11 cellular contexts compared by ENCODE assay signal in the genomic region with DNA sequence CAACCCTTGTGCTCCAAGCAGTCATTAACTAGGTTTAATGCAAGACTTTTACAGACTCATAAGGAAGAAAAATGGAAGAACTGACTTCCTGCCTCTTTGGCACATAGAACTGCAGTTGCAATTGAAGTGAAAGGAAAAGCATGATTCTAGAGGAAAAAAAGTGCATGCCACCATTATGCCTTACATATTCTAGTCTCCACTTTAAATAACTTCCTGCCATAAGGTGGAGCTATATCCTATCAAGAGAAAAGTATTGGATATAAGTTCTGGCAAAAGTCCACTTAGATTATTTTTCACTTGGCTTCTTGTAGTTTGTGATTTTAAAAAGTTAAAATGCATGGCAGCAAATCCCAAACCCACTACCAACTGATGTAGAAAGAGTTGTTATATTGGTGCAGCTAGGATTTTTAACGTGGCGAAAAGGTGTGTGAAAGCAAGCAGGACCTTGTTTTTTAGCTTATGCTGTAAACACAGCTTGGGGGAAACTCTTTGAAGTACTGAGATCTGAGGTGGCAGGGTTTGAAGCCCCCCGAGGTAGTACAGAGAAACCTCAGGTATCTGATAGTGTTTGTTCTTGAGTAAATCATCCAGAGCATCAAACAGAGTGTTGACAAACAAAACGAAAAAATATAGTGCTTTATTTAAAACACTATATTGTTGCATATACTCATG.
DNase-seq lines count a peak whose midpoint lies in the region; ATAC-seq and TF ChIP-seq lines count a peak whose summit lies in the region.
"Had no signal": no experiment of that assay in that cellular context is flagged by ENCODE, and none has a peak within 500 bp of the region (broad histone marks: within the 10 kb centered on the region; RNA-seq: fewer than 3 reads in every experiment).

No MANE protein-coding gene starts in this region.

- H2BK120ac ChIP-seq in IMR-90 (ENCODE audit: low read depth, low read length), result no peak overlapping the region

- no peak overlapping the region for H4K5ac ChIP-seq in IMR-90 (ENCODE audit: low read depth, low read length)

- no peak overlapping the region for H2BK5ac ChIP-seq in IMR-90 (ENCODE audit: low read depth, low read length, poor library complexity, severe bottlenecking)

- BruUV-seq in IMR-90 (replicated peaks; lab: Mats Ljungman, UMichigan), result no TSS peak

- H3K9me3 ChIP-seq in IMR-90 (ENCODE audit: control insufficient read depth, insufficient read depth, low read length), result no peaks in the 10 kb centered on the region
- H3K9me3 ChIP-seq: pancreas had no signal

- no peak overlapping the region for H2AK5ac ChIP-seq in IMR-90 (ENCODE audit: low read depth, low read length)

- TF ChIP-seq RAD21 in IMR-90 (IDR thresholded peaks at IDR 0.05; ENCODE audit: low read length), result no peak

- H3K27me3 ChIP-seq in IMR-90 (ENCODE audit: control insufficient read depth, insufficient read depth, low read length), result no peaks in the 10 kb centered on the region

- no peak overlapping the region for H2BK20ac ChIP-seq in IMR-90 (ENCODE audit: low read depth, low read length)

- no peaks in the 10 kb centered on the region for H3K79me1 ChIP-seq in IMR-90 (ENCODE audit: low read depth in 1 of 2, low read length in 2 of 2)

- H3K56ac ChIP-seq in IMR-90 (ENCODE audit: extremely low read depth, insufficient read depth, low read length), result no peak overlapping the region

- no peak overlapping the region for H2BK15ac ChIP-seq in IMR-90 (ENCODE audit: low read depth, low read length)

- H4K8ac ChIP-seq in IMR-90 (ENCODE audit: low read depth in 2 of 2, low read length in 2 of 2), result no peak overlapping the region

- no peak overlapping the region for H3K14ac ChIP-seq in IMR-90 (replicated peaks; ENCODE audit: low read depth, low read length)

- H3K36me3 ChIP-seq in IMR-90 (ENCODE audit: control insufficient read depth, insufficient read depth, low read length), result no peaks in the 10 kb centered on the region
- H3K36me3 ChIP-seq: pancreas had no signal

- no peaks in the 10 kb centered on the region for H4K20me1 ChIP-seq in IMR-90 (ENCODE audit: insufficient read depth, low read length)

- DNase-seq in DMS153 (lab: John Stamatoyannopoulos, UW) (peak; percentile 10), IMR-90 (peak; percentile 2), amniotic epithelial cell (ENCODE audit: low read depth) (peak; percentile 58), left lobe of liver (ENCODE audit: low spot score) (no peak), lower leg skin (ENCODE audit: low spot score in 2 of 2) (no peak)
- DNase-seq: activated naive CD4-positive, alpha-beta T cell treated with anti-CD3 and anti-CD28 coated beads for 36 hours; NCI-H1694 treated with DMSO at 0.1 percent for 48 hours; pancreas had no signal

- H3K4ac ChIP-seq in IMR-90 (ENCODE audit: low read depth, low read length), result no peak overlapping the region

- no peak overlapping the region for H2AFZ ChIP-seq in IMR-90 (replicated peaks; ENCODE audit: low read length, poor library complexity)

- in situ Hi-C loops in IMR-90 (cut with MboI; ENCODE audit: low sequenced_read_pairs), result no loop called here

- H2AK9ac ChIP-seq in IMR-90 (replicated peaks; ENCODE audit: low read depth, low read length, poor library complexity), result no peak overlapping the region

- H3K18ac ChIP-seq in IMR-90 (ENCODE audit: low read depth, low read length), result no peak overlapping the region

- H3K9ac ChIP-seq in IMR-90 (ENCODE audit: low read depth, low read length), result no peak overlapping the region

- H3K9me1 ChIP-seq in IMR-90 (ENCODE audit: insufficient read depth, low read length), result no peaks in the 10 kb centered on the region

- CTCF ChIA-PET in IMR-90 (lab: Yijun Ruan, JAX), result interaction anchor here (0.6 to 1.3 kb wide), 3 partner anchors 10 to 26 kb away, joined by 3 read pairs; no protein-coding TSS in a partner anchor

- TF ChIP-seq POLR2A in IMR-90 (IDR thresholded peaks at IDR 0.05; ENCODE audit: low read depth, low read length), result no peak
- no peak for TF ChIP-seq POLR2A in lower leg skin (IDR thresholded peaks at IDR 0.05)

- H3K4me2 ChIP-seq in IMR-90 (ENCODE audit: low read depth, low read length), result no peak overlapping the region

- H3K4me3 ChIP-seq in IMR-90 (ENCODE audit: insufficient read depth, low read depth, low read length) (no peak overlapping the region), lower leg skin (ENCODE audit: low read depth, poor library complexity, severe bottlenecking) (no peak overlapping the region)
- H3K4me3 ChIP-seq: pancreas had no signal

- H4K91ac ChIP-seq in IMR-90 (ENCODE audit: insufficient read depth, low read depth, low read length), result no peak overlapping the region

- no peak overlapping the region for H3K23ac ChIP-seq in IMR-90 (ENCODE audit: low read depth, low read length)

- dilution Hi-C loops in IMR-90 (cut with HindIII; ENCODE audit: low sequenced_read_pairs, unreplicated experiment), result no loop called here

- H3K27ac ChIP-seq in IMR-90 (ENCODE audit: insufficient read depth, low read length), result no peak overlapping the region
- H3K27ac ChIP-seq: pancreas had no signal

- TF ChIP-seq CTCF in IMR-90 (conservative IDR thresholded peaks at IDR 0.05; ENCODE audit: low read depth, low read length), result 0 out of 2 replicates have a peak, but pooled peaks have one; percentile 22
- TF ChIP-seq CTCF in lower leg skin (IDR thresholded peaks at IDR 0.05), result no peak

- WGBS in IMR-90 (ENCODE audit: extremely low coverage in 2 of 2, insufficient read length in 1 of 2), 2 experiments, result no CpG with 5 or more reads among the region's 4 CpGs
- WGBS in lower leg skin, 2 donors, result 35 to 41% methylated on average over 4 of the region's 4 CpGs

- no peaks in the 10 kb centered on the region for H3K4me1 ChIP-seq in IMR-90 (ENCODE audit: control insufficient read depth, insufficient read depth, low read length)
- H3K4me1 ChIP-seq: pancreas had no signal

- ATAC-seq in IMR-90 (ENCODE audit: low read depth) (no peak), left lobe of liver (peak; percentile 66), GM18907 (IDR thresholded peaks at IDR 0.05; ENCODE audit: unreplicated experiment) (no peak), HG03354 (IDR thresholded peaks at IDR 0.05; ENCODE audit: poor library complexity, severe bottlenecking, unreplicated experiment) (no peak), GM18868 (IDR thresholded peaks at IDR 0.05; ENCODE audit: unreplicated experiment) (no peak)

- POLR2A ChIA-PET in IMR-90 (lab: Charles Lee; ENCODE audit: unreplicated experiment), result no interaction called here

- intact Hi-C loops in IMR-90 (cut with micrococcal nuclease) (no loop called here), lower leg skin (cut with DNase I; ENCODE audit: low total_unique reads) (no loop called here)

TF ChIP-seq in IMR-90, 13 proteins besides CTCF, POLR2A, EP300 and RAD21:
- TF ChIP-seq SMC3 (IDR thresholded peaks at IDR 0.05; ENCODE audit: low read depth, low read length) (no peak), MXI1 (IDR thresholded peaks at IDR 0.05; ENCODE audit: borderline replicate concordance, low read depth, low read length) (no peak), NFE2L2 (IDR thresholded peaks at IDR 0.05; ENCODE audit: low read depth, low read length) (no peak), CEBPB (IDR thresholded peaks at IDR 0.05; ENCODE audit: low read depth, low read length) (no peak), MAFK (IDR thresholded peaks at IDR 0.05; ENCODE audit: low read depth, low read length) (no peak), CHD1 (IDR thresholded peaks at IDR 0.05; ENCODE audit: low read depth, low read length) (no peak)
- TF ChIP-seq, protein P1, sequence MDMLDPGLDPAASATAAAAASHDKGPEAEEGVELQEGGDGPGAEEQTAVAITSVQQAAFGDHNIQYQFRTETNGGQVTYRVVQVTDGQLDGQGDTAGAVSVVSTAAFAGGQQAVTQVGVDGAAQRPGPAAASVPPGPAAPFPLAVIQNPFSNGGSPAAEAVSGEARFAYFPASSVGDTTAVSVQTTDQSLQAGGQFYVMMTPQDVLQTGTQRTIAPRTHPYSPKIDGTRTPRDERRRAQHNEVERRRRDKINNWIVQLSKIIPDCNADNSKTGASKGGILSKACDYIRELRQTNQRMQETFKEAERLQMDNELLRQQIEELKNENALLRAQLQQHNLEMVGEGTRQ (IDR thresholded peaks at IDR 0.05; ENCODE audit: low read depth, low read length), result no peak
- TF ChIP-seq, protein P2, sequence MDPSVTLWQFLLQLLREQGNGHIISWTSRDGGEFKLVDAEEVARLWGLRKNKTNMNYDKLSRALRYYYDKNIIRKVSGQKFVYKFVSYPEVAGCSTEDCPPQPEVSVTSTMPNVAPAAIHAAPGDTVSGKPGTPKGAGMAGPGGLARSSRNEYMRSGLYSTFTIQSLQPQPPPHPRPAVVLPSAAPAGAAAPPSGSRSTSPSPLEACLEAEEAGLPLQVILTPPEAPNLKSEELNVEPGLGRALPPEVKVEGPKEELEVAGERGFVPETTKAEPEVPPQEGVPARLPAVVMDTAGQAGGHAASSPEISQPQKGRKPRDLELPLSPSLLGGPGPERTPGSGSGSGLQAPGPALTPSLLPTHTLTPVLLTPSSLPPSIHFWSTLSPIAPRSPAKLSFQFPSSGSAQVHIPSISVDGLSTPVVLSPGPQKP (IDR thresholded peaks at IDR 0.05; ENCODE audit: borderline replicate concordance, low read depth, low read length), result no peak
TF ChIP-seq in IMR-90: peak in this region for 0.

Comparison
In these comparisons a context has a peak if more than half of its experiments do, and no peak if none do; other contexts are left out.
1. DNase-seq: peak in DMS153 (single experiment), IMR-90 (single experiment) and amniotic epithelial cell (single experiment); none in left lobe of liver (single experiment) and lower leg skin (0 of 2).